In genomic region chr3:187288176-187288893, GRCh38 we compare ENCODE assay signal across 18 cellular contexts. TPM values are rescaled to one million over a fixed set of nuclear protein-coding genes. Genes with fewer than 3 reads are reported as not detected.
DNase-seq lines count a peak whose midpoint lies in the region; ATAC-seq and TF ChIP-seq lines count a peak whose summit lies in the region.
"Had no signal": no experiment of that assay in that cellular context is flagged by ENCODE, and none has a peak within 500 bp of the region (broad histone marks: within the 10 kb centered on the region; RNA-seq: fewer than 3 reads in every experiment).

No MANE protein-coding gene starts in this region.

- H2BK12ac ChIP-seq in mesenchymal stem cell (ENCODE audit: low read length in 2 of 2), result peak overlapping the region; percentile 45 to 49

- H3K4me1 ChIP-seq in cardiac muscle cell (ENCODE audit: low read depth) (peaks cover 43% of the 10 kb centered on the region), mesenchymal stem cell (ENCODE audit: control insufficient read depth, insufficient read depth, low read depth, low read length) (peaks cover 6% of the 10 kb centered on the region)
- H3K4me1 ChIP-seq: breast epithelium had no signal

- 74% methylated on average over 9 of the region's 9 CpGs for WGBS in mesenchymal stem cell

- H4K91ac ChIP-seq in mesenchymal stem cell (ENCODE audit: low read length), result peak overlapping the region; percentile 84

- no peak overlapping the region for H2AFZ ChIP-seq in mesenchymal stem cell (ENCODE audit: low read depth, low read length)

- TF ChIP-seq CTCF in cardiac muscle cell (IDR thresholded peaks at IDR 0.05; ENCODE audit: low read depth, low read length) (no peak), foreskin fibroblast (IDR thresholded peaks at IDR 0.05; ENCODE audit: low read depth, low read length) (no peak)

- H3K4me2 ChIP-seq in mesenchymal stem cell (ENCODE audit: low read length, poor library complexity, severe bottlenecking), result no peak overlapping the region

- H3K27ac ChIP-seq in cardiac muscle cell, result no peak overlapping the region
- no peak overlapping the region for H3K27ac ChIP-seq in mesenchymal stem cell (ENCODE audit: low read length, poor library complexity, severe bottlenecking)
- H3K27ac ChIP-seq: breast epithelium, RWPE1 had no signal

- H3K23ac ChIP-seq in mesenchymal stem cell (ENCODE audit: low read length in 2 of 2), result no peak overlapping the region

- H3K27me3 ChIP-seq in cardiac muscle cell (no peaks in the 10 kb centered on the region), mesenchymal stem cell (ENCODE audit: control insufficient read depth in 1 of 2, insufficient read depth in 1 of 2, low read length in 2 of 2) (no peaks in the 10 kb centered on the region)
- H3K27me3 ChIP-seq: breast epithelium had no signal

- no peak overlapping the region for H2BK15ac ChIP-seq in mesenchymal stem cell (ENCODE audit: low read depth, poor library complexity, severe bottlenecking)

- no peak overlapping the region for H2BK5ac ChIP-seq in mesenchymal stem cell (ENCODE audit: low read depth, low read length, poor library complexity, severe bottlenecking)

- no peaks in the 10 kb centered on the region for H3K79me1 ChIP-seq in mesenchymal stem cell (replicated peaks; ENCODE audit: low read length, poor library complexity, severe bottlenecking)

- intact Hi-C loops in Right ventricle myocardium inferior (cut with DNase I), result no loop called here

- ATAC-seq in Right ventricle myocardium inferior, result no peak
- ATAC-seq: natural killer cell treated with Interleukin-12 subunit alpha and Interleukin-12 subunit beta and Interleukin-15 and Interleukin-18, amount 100 ng/mL, for 72 hours had no signal

- peak overlapping the region; percentile 54 for H2BK120ac ChIP-seq in mesenchymal stem cell (ENCODE audit: low read depth, low read length)

- H3K9me3 ChIP-seq in cardiac muscle cell (ENCODE audit: low read depth) (no peaks in the 10 kb centered on the region), mesenchymal stem cell (ENCODE audit: control insufficient read depth, low read length) (no peaks in the 10 kb centered on the region)
- H3K9me3 ChIP-seq: breast epithelium had no signal

- H3K18ac ChIP-seq in mesenchymal stem cell (ENCODE audit: low read depth in 1 of 2, low read length in 2 of 2), result peak overlapping the region; percentile 46 to 73

- H3K4ac ChIP-seq in mesenchymal stem cell (ENCODE audit: low read depth in 1 of 2, low read length in 2 of 2), result peak overlapping the region in 1 of 2 experiments; percentile 19

- H3K4me3 ChIP-seq in cardiac muscle cell, result peak overlapping the region; percentile 63
- H3K4me3 ChIP-seq in foreskin fibroblast (ENCODE audit: low read depth in 1 of 2, low read length in 2 of 2), result peak overlapping the region; percentile 80 to 84
- peak overlapping the region in 1 of 2 experiments; percentile 91 for H3K4me3 ChIP-seq in mesenchymal stem cell (ENCODE audit: insufficient read depth in 1 of 2, low read depth in 1 of 2, low read length in 2 of 2)
- H3K4me3 ChIP-seq: breast epithelium had no signal

- H2AK5ac ChIP-seq in mesenchymal stem cell (ENCODE audit: low read length, severe bottlenecking), result no peak overlapping the region

- DNase-seq in cardiac muscle cell (ENCODE audit: low read depth in 1 of 2, low spot score in 1 of 2) (no peak), Right ventricle myocardium inferior (ENCODE audit: missing footprints) (no peak), foreskin fibroblast (no peak), mesenchymal stem cell (no peak), occipital lobe (lab: John Stamatoyannopoulos, UW) (no peak), T1000 (lab: John Stamatoyannopoulos, UW) (no peak), NCI-H510A (lab: John Stamatoyannopoulos, UW) (no peak), Kasumi-1 (lab: John Stamatoyannopoulos, UW) (no peak)
- DNase-seq: 8988T; activated CD4-positive, alpha-beta memory T cell treated with anti-CD3 and anti-CD28 coated beads for 36 hours; activated T-cell treated with anti-CD3 and anti-CD28 coated beads, Interleukin-2, amount 50 U/mL, for 1 hour; glutamatergic neuron; NCI-H1694 had no signal

- no peak overlapping the region for H3K14ac ChIP-seq in mesenchymal stem cell (ENCODE audit: low read length in 2 of 2)

- peak overlapping the region; percentile 80 for H4K8ac ChIP-seq in mesenchymal stem cell (ENCODE audit: low read length)

- H3K9ac ChIP-seq in mesenchymal stem cell (ENCODE audit: low read length), result peak overlapping the region; percentile 96

- peaks cover 22% of the 10 kb centered on the region for H3K36me3 ChIP-seq in cardiac muscle cell
- peaks cover 0 to 23% of the 10 kb centered on the region in 2 experiments for H3K36me3 ChIP-seq in mesenchymal stem cell (ENCODE audit: control insufficient read depth in 1 of 2, insufficient read depth in 2 of 2, low read depth in 1 of 2, low read length in 2 of 2)
- H3K36me3 ChIP-seq: breast epithelium had no signal

RNA-seq across cellular contexts. Expression of gene MASP1, which starts 3.2 kb away (rescaled TPM):
- 397 and 507 TPM in 2 replicates for total RNA-seq in cardiac muscle cell
- polyA plus RNA-seq in cardiac muscle cell, result 428 and 517 TPM in 2 replicates
- total RNA-seq in Right ventricle myocardium inferior, result 129 TPM
- polyA plus RNA-seq in mesenchymal stem cell (2013, experiment 1 of 2), result 57.8 TPM
- polyA plus RNA-seq in mesenchymal stem cell (2013, experiment 2 of 2), result 58.9 TPM
- 17.2 TPM for total RNA-seq in occipital lobe
- total RNA-seq: activated CD4-positive, alpha-beta memory T cell treated with anti-CD3 and anti-CD28 coated beads for 36 hours; epithelial cell of proximal tubule; natural killer cell treated with Interleukin-12 subunit alpha and Interleukin-12 subunit beta and Interleukin-15 and Interleukin-18, amount 100 ng/mL, for 72 hours; T-helper 1 cell treated with Interleukin-12 subunit alpha and Interleukin-12 subunit beta and Interleukin-4 antibody, amounts not matched to agents 30 ng/mL and 1 ng/mL, for 36 hours had no signal
